Comparison of ENCODE assay signal across 1 cellular context in genomic region chr5:92944903-92945629, GRCh38.
TF ChIP-seq lines count a peak whose summit lies in the region.

No MANE protein-coding gene starts in this region.

TF ChIP-seq in HepG2, 621 proteins besides CTCF, POLR2A, EP300 and RAD21 (continued from another document and continues in another):
- TF ChIP-seq, protein P1, sequence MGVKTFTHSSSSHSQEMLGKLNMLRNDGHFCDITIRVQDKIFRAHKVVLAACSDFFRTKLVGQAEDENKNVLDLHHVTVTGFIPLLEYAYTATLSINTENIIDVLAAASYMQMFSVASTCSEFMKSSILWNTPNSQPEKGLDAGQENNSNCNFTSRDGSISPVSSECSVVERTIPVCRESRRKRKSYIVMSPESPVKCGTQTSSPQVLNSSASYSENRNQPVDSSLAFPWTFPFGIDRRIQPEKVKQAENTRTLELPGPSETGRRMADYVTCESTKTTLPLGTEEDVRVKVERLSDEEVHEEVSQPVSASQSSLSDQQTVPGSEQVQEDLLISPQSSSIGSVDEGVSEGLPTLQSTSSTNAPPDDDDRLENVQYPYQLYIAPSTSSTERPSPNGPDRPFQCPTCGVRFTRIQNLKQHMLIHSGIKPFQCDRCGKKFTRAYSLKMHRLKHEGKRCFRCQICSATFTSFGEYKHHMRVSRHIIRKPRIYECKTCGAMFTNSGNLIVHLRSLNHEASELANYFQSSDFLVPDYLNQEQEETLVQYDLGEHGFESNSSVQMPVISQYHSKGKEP (CRISPR knock-in tag; IDR thresholded peaks at IDR 0.05): no peak
- TF ChIP-seq GZF1 (CRISPR knock-in tag; IDR thresholded peaks at IDR 0.05) (no peak), SUZ12 (IDR thresholded peaks at IDR 0.05; ENCODE audit: low read depth, low read length) (no peak), FOXK1 (CRISPR knock-in tag; IDR thresholded peaks at IDR 0.05; ENCODE audit: borderline replicate concordance, low read depth) (0 out of 2 replicates have a peak, but pooled peaks have one; percentile 66), BRCA1 (CRISPR knock-in tag; IDR thresholded peaks at IDR 0.05) (no peak), ZBTB20 (CRISPR knock-in tag; IDR thresholded peaks at IDR 0.05; ENCODE audit: borderline replicate concordance, low read depth) (peak; percentile 83), BORCS8-MEF2B (CRISPR knock-in tag; IDR thresholded peaks at IDR 0.05) (no peak), ZNF740 (CRISPR knock-in tag; IDR thresholded peaks at IDR 0.05) (no peak), ZKSCAN1 (IDR thresholded peaks at IDR 0.05; ENCODE audit: low read length) (no peak), ZSCAN21 (CRISPR knock-in tag; IDR thresholded peaks at IDR 0.05; ENCODE audit: borderline replicate concordance) (no peak), ARHGAP35 (CRISPR knock-in tag; IDR thresholded peaks at IDR 0.05; ENCODE audit: borderline replicate concordance) (no peak), MAZ (IDR thresholded peaks at IDR 0.05; ENCODE audit: borderline replicate concordance, low read depth, low read length) (no peak), MAZ (CRISPR knock-in tag; IDR thresholded peaks at IDR 0.05; ENCODE audit: low read depth) (no peak), CREB1 (IDR thresholded peaks at IDR 0.05) (no peak), CREB1 (CRISPR knock-in tag; IDR thresholded peaks at IDR 0.05) (peak; percentile 61; the same call in 1 of the 2 replicates), HOXD1 (CRISPR knock-in tag; IDR thresholded peaks at IDR 0.05) (peak; percentile 26; the same call in 1 of the 2 replicates), NR2F6 (IDR thresholded peaks at IDR 0.05) (peak; percentile 84), NR2F6 (CRISPR knock-in tag; IDR thresholded peaks at IDR 0.05) (peak; percentile 65; the same call in 1 of the 2 replicates), DNMT1 (CRISPR knock-in tag; IDR thresholded peaks at IDR 0.05) (no peak), ZNF232 (CRISPR knock-in tag; IDR thresholded peaks at IDR 0.05; ENCODE audit: borderline replicate concordance) (peak; percentile 99), NR2F1 (CRISPR knock-in tag; IDR thresholded peaks at IDR 0.05) (no peak), ZNF777 (CRISPR knock-in tag; IDR thresholded peaks at IDR 0.05) (no peak), TGIF2 (CRISPR knock-in tag; IDR thresholded peaks at IDR 0.05) (no peak), CENPX (CRISPR knock-in tag; IDR thresholded peaks at IDR 0.05) (no peak), E2F5 (CRISPR knock-in tag; conservative IDR thresholded peaks at IDR 0.05) (no peak), DPF2 (CRISPR knock-in tag; IDR thresholded peaks at IDR 0.05; ENCODE audit: borderline replicate concordance, low read depth) (no peak; the same call in 1 of the 2 replicates), GPN1 (CRISPR knock-in tag; IDR thresholded peaks at IDR 0.05; ENCODE audit: borderline replicate concordance) (no peak), TRAFD1 (CRISPR knock-in tag; IDR thresholded peaks at IDR 0.05; ENCODE audit: borderline replicate concordance) (no peak), RFXANK (CRISPR knock-in tag; IDR thresholded peaks at IDR 0.05) (0 out of 2 replicates have a peak, but pooled peaks have one; percentile 56), ISX (CRISPR knock-in tag; conservative IDR thresholded peaks at IDR 0.05) (no peak), BRD4 (CRISPR knock-in tag; IDR thresholded peaks at IDR 0.05) (no peak; the same call in 1 of the 2 replicates), ZMAT5 (CRISPR knock-in tag; IDR thresholded peaks at IDR 0.05; ENCODE audit: borderline replicate concordance, low read depth) (no peak), HCFC1 (IDR thresholded peaks at IDR 0.05; ENCODE audit: low read depth, low read length) (no peak), U2AF1 (optimal IDR thresholded peaks at IDR 0.05; ENCODE audit: low read depth, low read length) (no peak), ZNF143 (CRISPR knock-in tag; IDR thresholded peaks at IDR 0.05) (no peak), KAT8 (CRISPR knock-in tag; IDR thresholded peaks at IDR 0.05) (peak; percentile 58), ZBTB7B (CRISPR knock-in tag; IDR thresholded peaks at IDR 0.05) (no peak), ZKSCAN5 (CRISPR knock-in tag; IDR thresholded peaks at IDR 0.05) (no peak), FOXP1 (IDR thresholded peaks at IDR 0.05) (no peak), FOXP1 (CRISPR knock-in tag; IDR thresholded peaks at IDR 0.05) (peak; percentile 96), CAMTA2 (CRISPR knock-in tag; IDR thresholded peaks at IDR 0.05; ENCODE audit: borderline replicate concordance) (no peak), ZNF546 (CRISPR knock-in tag; conservative IDR thresholded peaks at IDR 0.05) (no peak), SP1 (IDR thresholded peaks at IDR 0.05) (no peak), SP1 (CRISPR knock-in tag; IDR thresholded peaks at IDR 0.05) (no peak), ZNF180 (CRISPR knock-in tag; IDR thresholded peaks at IDR 0.05; ENCODE audit: borderline replicate concordance, low read depth) (no peak), ZNF629 (CRISPR knock-in tag; conservative IDR thresholded peaks at IDR 0.05) (peak; percentile 47; the same call in 1 of the 2 replicates), ZBTB10 (CRISPR knock-in tag; IDR thresholded peaks at IDR 0.05; ENCODE audit: borderline replicate concordance) (no peak), MYNN (CRISPR knock-in tag; IDR thresholded peaks at IDR 0.05; ENCODE audit: low read depth) (no peak), EEA1 (CRISPR knock-in tag; IDR thresholded peaks at IDR 0.05; ENCODE audit: borderline replicate concordance) (no peak), RBFOX2 (IDR thresholded peaks at IDR 0.05; ENCODE audit: low read depth, low read length) (peak; percentile 18)
- TF ChIP-seq, protein P2, sequence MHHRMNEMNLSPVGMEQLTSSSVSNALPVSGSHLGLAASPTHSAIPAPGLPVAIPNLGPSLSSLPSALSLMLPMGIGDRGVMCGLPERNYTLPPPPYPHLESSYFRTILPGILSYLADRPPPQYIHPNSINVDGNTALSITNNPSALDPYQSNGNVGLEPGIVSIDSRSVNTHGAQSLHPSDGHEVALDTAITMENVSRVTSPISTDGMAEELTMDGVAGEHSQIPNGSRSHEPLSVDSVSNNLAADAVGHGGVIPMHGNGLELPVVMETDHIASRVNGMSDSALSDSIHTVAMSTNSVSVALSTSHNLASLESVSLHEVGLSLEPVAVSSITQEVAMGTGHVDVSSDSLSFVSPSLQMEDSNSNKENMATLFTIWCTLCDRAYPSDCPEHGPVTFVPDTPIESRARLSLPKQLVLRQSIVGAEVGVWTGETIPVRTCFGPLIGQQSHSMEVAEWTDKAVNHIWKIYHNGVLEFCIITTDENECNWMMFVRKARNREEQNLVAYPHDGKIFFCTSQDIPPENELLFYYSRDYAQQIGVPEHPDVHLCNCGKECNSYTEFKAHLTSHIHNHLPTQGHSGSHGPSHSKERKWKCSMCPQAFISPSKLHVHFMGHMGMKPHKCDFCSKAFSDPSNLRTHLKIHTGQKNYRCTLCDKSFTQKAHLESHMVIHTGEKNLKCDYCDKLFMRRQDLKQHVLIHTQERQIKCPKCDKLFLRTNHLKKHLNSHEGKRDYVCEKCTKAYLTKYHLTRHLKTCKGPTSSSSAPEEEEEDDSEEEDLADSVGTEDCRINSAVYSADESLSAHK (CRISPR knock-in tag; IDR thresholded peaks at IDR 0.05; ENCODE audit: borderline replicate concordance): no peak
- TF ChIP-seq, protein P3, sequence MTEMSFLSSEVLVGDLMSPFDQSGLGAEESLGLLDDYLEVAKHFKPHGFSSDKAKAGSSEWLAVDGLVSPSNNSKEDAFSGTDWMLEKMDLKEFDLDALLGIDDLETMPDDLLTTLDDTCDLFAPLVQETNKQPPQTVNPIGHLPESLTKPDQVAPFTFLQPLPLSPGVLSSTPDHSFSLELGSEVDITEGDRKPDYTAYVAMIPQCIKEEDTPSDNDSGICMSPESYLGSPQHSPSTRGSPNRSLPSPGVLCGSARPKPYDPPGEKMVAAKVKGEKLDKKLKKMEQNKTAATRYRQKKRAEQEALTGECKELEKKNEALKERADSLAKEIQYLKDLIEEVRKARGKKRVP (CRISPR knock-in tag; IDR thresholded peaks at IDR 0.05): peak in 1 of 2 experiments; percentile 81; a peak in 2 of 4 replicates
- TF ChIP-seq, protein P4, sequence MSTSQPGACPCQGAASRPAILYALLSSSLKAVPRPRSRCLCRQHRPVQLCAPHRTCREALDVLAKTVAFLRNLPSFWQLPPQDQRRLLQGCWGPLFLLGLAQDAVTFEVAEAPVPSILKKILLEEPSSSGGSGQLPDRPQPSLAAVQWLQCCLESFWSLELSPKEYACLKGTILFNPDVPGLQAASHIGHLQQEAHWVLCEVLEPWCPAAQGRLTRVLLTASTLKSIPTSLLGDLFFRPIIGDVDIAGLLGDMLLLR (CRISPR knock-in tag; IDR thresholded peaks at IDR 0.05): no peak
- TF ChIP-seq, protein P5, sequence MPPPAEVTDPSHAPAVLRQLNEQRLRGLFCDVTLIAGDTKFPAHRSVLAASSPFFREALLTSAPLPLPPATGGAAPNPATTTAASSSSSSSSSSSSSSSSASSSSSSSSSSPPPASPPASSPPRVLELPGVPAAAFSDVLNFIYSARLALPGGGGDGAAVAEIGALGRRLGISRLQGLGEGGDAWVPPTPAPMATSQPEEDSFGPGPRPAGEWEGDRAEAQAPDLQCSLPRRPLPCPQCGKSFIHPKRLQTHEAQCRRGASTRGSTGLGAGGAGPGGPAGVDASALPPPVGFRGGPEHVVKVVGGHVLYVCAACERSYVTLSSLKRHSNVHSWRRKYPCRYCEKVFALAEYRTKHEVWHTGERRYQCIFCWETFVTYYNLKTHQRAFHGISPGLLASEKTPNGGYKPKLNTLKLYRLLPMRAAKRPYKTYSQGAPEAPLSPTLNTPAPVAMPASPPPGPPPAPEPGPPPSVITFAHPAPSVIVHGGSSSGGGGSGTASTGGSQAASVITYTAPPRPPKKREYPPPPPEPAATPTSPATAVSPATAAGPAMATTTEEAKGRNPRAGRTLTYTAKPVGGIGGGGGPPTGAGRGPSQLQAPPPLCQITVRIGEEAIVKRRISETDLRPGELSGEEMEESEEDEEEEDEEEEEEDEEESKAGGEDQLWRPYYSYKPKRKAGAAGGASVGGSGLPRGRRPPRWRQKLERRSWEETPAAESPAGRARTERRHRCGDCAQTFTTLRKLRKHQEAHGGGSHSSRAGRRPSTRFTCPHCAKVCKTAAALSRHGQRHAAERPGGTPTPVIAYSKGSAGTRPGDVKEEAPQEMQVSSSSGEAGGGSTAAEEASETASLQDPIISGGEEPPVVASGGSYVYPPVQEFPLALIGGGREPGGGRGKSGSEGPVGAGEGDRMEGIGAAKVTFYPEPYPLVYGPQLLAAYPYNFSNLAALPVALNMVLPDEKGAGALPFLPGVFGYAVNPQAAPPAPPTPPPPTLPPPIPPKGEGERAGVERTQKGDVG (CRISPR knock-in tag; IDR thresholded peaks at IDR 0.05; ENCODE audit: borderline replicate concordance): no peak
- TF ChIP-seq, protein P6, sequence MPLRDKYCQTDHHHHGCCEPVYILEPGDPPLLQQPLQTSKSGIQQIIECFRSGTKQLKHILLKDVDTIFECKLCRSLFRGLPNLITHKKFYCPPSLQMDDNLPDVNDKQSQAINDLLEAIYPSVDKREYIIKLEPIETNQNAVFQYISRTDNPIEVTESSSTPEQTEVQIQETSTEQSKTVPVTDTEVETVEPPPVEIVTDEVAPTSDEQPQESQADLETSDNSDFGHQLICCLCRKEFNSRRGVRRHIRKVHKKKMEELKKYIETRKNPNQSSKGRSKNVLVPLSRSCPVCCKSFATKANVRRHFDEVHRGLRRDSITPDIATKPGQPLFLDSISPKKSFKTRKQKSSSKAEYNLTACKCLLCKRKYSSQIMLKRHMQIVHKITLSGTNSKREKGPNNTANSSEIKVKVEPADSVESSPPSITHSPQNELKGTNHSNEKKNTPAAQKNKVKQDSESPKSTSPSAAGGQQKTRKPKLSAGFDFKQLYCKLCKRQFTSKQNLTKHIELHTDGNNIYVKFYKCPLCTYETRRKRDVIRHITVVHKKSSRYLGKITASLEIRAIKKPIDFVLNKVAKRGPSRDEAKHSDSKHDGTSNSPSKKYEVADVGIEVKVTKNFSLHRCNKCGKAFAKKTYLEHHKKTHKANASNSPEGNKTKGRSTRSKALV (CRISPR knock-in tag; IDR thresholded peaks at IDR 0.05): no peak
